ENCODE assay signal across 11 cellular contexts in genomic region chr12:6360578-6361490, GRCh38. TPM values are rescaled to one million over a fixed set of nuclear protein-coding genes. Genes with fewer than 3 reads are reported as not detected.
DNase-seq lines count a peak whose midpoint lies in the region; ATAC-seq and FAIRE-seq lines count a peak whose summit lies in the region.
"Had no signal": no experiment of that assay in that cellular context is flagged by ENCODE, and none has a peak within 500 bp of the region (broad histone marks: within the 10 kb centered on the region; RNA-seq: fewer than 3 reads in every experiment).

No MANE protein-coding gene starts in this region.

- no peak for ATAC-seq in CD4-positive, CD25-positive, alpha-beta regulatory T cell (ENCODE audit: low read depth in 2 of 2)
- ATAC-seq in HG02798 (IDR thresholded peaks at IDR 0.05; ENCODE audit: poor library complexity, unreplicated experiment), result no peak
- ATAC-seq: K562 had no signal

- H3K9ac ChIP-seq in endocrine pancreas (ENCODE audit: control insufficient read depth, insufficient read depth, low read length) (peak overlapping the region; percentile 5), rectal smooth muscle tissue (ENCODE audit: low read length) (no peak overlapping the region)

- H3K4me3 Mint-ChIP-seq in CD4-positive, CD25-positive, alpha-beta regulatory T cell, result peak overlapping the region; percentile 3 to 40 (median 14)

- peaks cover 0 to 3% (median 0%) of the 10 kb centered on the region in 7 donors for H3K9me3 Mint-ChIP-seq in CD4-positive, CD25-positive, alpha-beta regulatory T cell

- H3K27ac Mint-ChIP-seq in CD4-positive, CD25-positive, alpha-beta regulatory T cell, result peak overlapping the region; percentile 65 to 86 (median 71)

- peak in 1 of 3 donors; percentile 42 for DNase-seq in CD4-positive, CD25-positive, alpha-beta regulatory T cell
- DNase-seq in HTR-8/SVneo (ENCODE audit: insufficient read length, low spot score), result no peak
- no peak for DNase-seq in A172 (ENCODE audit: low spot score)
- no peak for DNase-seq in foreskin melanocyte
- DNase-seq: brain microvascular endothelial cell; COR-L47; stimulated activated CD4-positive, alpha-beta T cell treated with anti-CD3 and anti-CD28 coated beads, Interleukin-2, amount 100 ng/mL, for 48 hours had no signal

- H3K27me3 Mint-ChIP-seq in CD4-positive, CD25-positive, alpha-beta regulatory T cell, result peaks cover 17% of the 10 kb centered on the region

- no peaks in the 10 kb centered on the region for H3K36me3 ChIP-seq in CD4-positive, CD25-positive, alpha-beta regulatory T cell (ENCODE audit: control insufficient read depth, insufficient read depth, low read length)
- H3K36me3 ChIP-seq in endocrine pancreas (ENCODE audit: control insufficient read depth, insufficient read depth, low read length), result no peaks in the 10 kb centered on the region
- no peaks in the 10 kb centered on the region for H3K36me3 ChIP-seq in rectal smooth muscle tissue (ENCODE audit: control insufficient read depth, insufficient read depth, low read length)
- H3K36me3 ChIP-seq: brain microvascular endothelial cell had no signal

- no peak overlapping the region for H3K4me3 ChIP-seq in CD4-positive, CD25-positive, alpha-beta regulatory T cell (ENCODE audit: low read depth, low read length)
- H3K4me3 ChIP-seq in endocrine pancreas (ENCODE audit: control insufficient read depth, insufficient read depth, low read length), result no peak overlapping the region
- peak overlapping the region; percentile 16 for H3K4me3 ChIP-seq in rectal smooth muscle tissue (ENCODE audit: low read length)
- H3K4me3 ChIP-seq: K562 had no signal

- no peak overlapping the region for H3K27ac ChIP-seq in CD4-positive, CD25-positive, alpha-beta regulatory T cell (ENCODE audit: insufficient read depth, low read length, poor library complexity, severe bottlenecking)
- peak overlapping the region; percentile 59 for H3K27ac ChIP-seq in rectal smooth muscle tissue (ENCODE audit: low read depth, low read length)
- H3K27ac ChIP-seq: brain microvascular endothelial cell had no signal

- H3K9me3 ChIP-seq in CD4-positive, CD25-positive, alpha-beta regulatory T cell (ENCODE audit: control insufficient read depth in 2 of 2, low read length in 2 of 2), result no peaks in the 10 kb centered on the region
- no peaks in the 10 kb centered on the region for H3K9me3 ChIP-seq in endocrine pancreas (ENCODE audit: control insufficient read depth, low read length)

- H3K27me3 ChIP-seq in CD4-positive, CD25-positive, alpha-beta regulatory T cell (ENCODE audit: control insufficient read depth, insufficient read depth, low read length), result peaks cover 2% of the 10 kb centered on the region
- H3K27me3 ChIP-seq in endocrine pancreas (ENCODE audit: control insufficient read depth, insufficient read depth, low read length) (no peaks in the 10 kb centered on the region), rectal smooth muscle tissue (ENCODE audit: control insufficient read depth, insufficient read depth, low read length) (no peaks in the 10 kb centered on the region)
- H3K27me3 ChIP-seq: brain microvascular endothelial cell had no signal

- no peaks in the 10 kb centered on the region for H3K36me3 Mint-ChIP-seq in CD4-positive, CD25-positive, alpha-beta regulatory T cell

- H3K4me1 Mint-ChIP-seq in CD4-positive, CD25-positive, alpha-beta regulatory T cell, result peaks cover 9 to 32% (median 14%) of the 10 kb centered on the region in 4 donors

- peaks cover 14% of the 10 kb centered on the region for H3K4me1 ChIP-seq in CD4-positive, CD25-positive, alpha-beta regulatory T cell (ENCODE audit: control insufficient read depth, insufficient read depth, low read length, poor library complexity, severe bottlenecking)
- H3K4me1 ChIP-seq in endocrine pancreas (ENCODE audit: control insufficient read depth, insufficient read depth, low read length) (no peaks in the 10 kb centered on the region), rectal smooth muscle tissue (ENCODE audit: control insufficient read depth, insufficient read depth, low read length) (no peaks in the 10 kb centered on the region)

- FAIRE-seq in HTR-8/SVneo (lab: Jason Lieb, UNC), result peak; percentile 79
- FAIRE-seq: K562 had no signal

RNA-seq across cellular contexts. Expression of gene SCNN1A, which starts 14.5 kb away (rescaled TPM):
- total RNA-seq in CD4-positive, CD25-positive, alpha-beta regulatory T cell, result 0.86 TPM
- polyA plus RNA-seq in CD4-positive, CD25-positive, alpha-beta regulatory T cell, result under 1 TPM; 0.09 to 0.60 (median 0.22) TPM
- total RNA-seq in A172 (2014; rRNA removed; shearing (Covaris generic)), result 0.07 and 2.9 TPM in 2 replicates

RNA-seq across cellular contexts. Expression of gene TNFRSF1A, which starts 19.0 kb away (rescaled TPM):
- 38.5 TPM for total RNA-seq in CD4-positive, CD25-positive, alpha-beta regulatory T cell
- 10 to 100 TPM; 25.6 to 39.5 (median 31.0) TPM for polyA plus RNA-seq in CD4-positive, CD25-positive, alpha-beta regulatory T cell
- total RNA-seq in A172 (2014; rRNA removed; shearing (Covaris generic)), result 121 and 172 TPM in 2 replicates

RNA-seq across cellular contexts. Expression of gene LTBR, which starts 23.1 kb away (rescaled TPM):
- total RNA-seq in CD4-positive, CD25-positive, alpha-beta regulatory T cell, result not detected
- under 1 TPM in 1 of 4 donors, not detected in 3; 0.35 TPM for polyA plus RNA-seq in CD4-positive, CD25-positive, alpha-beta regulatory T cell
- not detected in 2 replicates for total RNA-seq in A172 (2014; rRNA removed; shearing (Covaris generic))

RNA-seq across cellular contexts. Expression of gene PLEKHG6, which starts 50.4 kb away (rescaled TPM):
- not detected for total RNA-seq in CD4-positive, CD25-positive, alpha-beta regulatory T cell
- polyA plus RNA-seq in CD4-positive, CD25-positive, alpha-beta regulatory T cell, result under 1 TPM in 3 of 4 donors, not detected in 1; 0.31 to 0.62 (median 0.37) TPM
- not detected in 2 replicates for total RNA-seq in A172 (2014; rRNA removed; shearing (Covaris generic))
